Comparison of ENCODE assay signal across 2 cellular contexts in the genomic region with DNA sequence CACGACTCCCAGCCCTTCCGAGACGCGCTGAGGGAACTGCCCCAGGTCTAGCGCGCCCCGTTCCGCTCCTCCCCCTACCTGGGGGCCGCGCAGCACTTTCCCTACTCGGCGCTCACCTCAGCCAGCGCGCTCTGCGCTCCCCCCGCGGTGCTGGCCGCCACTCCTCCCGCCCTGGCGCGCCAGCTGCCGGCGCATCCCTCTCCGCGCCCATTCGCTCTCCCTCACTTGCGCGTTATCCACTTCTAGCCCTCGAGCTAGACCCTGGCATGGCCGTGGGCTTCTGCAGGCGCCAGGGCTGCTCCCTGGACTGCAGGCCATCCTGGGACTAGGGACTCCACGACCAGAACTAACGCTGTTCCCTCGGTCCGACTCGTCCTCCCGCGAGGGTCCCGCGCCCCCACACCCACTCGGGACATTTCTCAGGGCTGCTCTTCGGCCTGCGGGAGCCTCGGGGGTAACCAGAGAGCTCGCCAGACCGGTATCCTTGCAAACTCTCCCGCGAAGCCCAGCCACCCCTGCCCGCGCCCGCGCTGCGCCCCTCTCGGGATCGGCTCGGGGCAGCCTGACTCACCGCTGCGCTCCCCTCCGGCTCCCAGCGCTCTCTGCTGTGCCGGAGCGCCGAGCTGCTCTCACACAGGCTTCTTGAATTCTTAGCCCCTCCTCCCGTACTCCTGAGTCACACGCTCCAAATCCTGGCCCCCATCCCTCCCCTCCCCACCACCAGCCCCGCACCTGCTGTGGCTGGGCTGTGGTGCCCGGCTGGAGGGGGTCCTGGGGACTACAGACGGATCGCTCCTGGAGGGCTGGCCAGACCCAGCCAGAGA.
TF ChIP-seq lines count a peak whose summit lies in the region.

A gene (minus strand): TSS at position 617 of the 824 bp plus-strand sequence. CDS start 51,454 bp downstream, outside the sequence.

TF ChIP-seq in liver, 16 proteins besides CTCF, POLR2A, EP300 and RAD21:
- TF ChIP-seq GABPA (IDR thresholded peaks at IDR 0.05 in 1 of 2, conservative IDR thresholded peaks at IDR 0.05 in 1 of 2): no peak
- TF ChIP-seq TAF1 (conservative IDR thresholded peaks at IDR 0.05): peak; percentile 22
- TF ChIP-seq, protein P1, sequence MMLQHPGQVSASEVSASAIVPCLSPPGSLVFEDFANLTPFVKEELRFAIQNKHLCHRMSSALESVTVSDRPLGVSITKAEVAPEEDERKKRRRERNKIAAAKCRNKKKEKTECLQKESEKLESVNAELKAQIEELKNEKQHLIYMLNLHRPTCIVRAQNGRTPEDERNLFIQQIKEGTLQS (IDR thresholded peaks at IDR 0.05): no peak
- no peak for TF ChIP-seq FOXA1 (IDR thresholded peaks at IDR 0.05)
- TF ChIP-seq NR2F2 (IDR thresholded peaks at IDR 0.05): no peak
- TF ChIP-seq EGR1 (IDR thresholded peaks at IDR 0.05; ENCODE audit: low read depth in 2 of 2): no peak

TF ChIP-seq in HepG2, 621 proteins besides CTCF, POLR2A, EP300 and RAD21:
- TF ChIP-seq KDM5A (IDR thresholded peaks at IDR 0.05; ENCODE audit: borderline replicate concordance, low read length) (no peak), CBX1 (IDR thresholded peaks at IDR 0.05; ENCODE audit: low read depth) (no peak), PITX1 (CRISPR knock-in tag; IDR thresholded peaks at IDR 0.05) (no peak), HMGA1 (CRISPR knock-in tag; conservative IDR thresholded peaks at IDR 0.05) (no peak), RARA (CRISPR knock-in tag; IDR thresholded peaks at IDR 0.05) (no peak), ZNF44 (CRISPR knock-in tag; IDR thresholded peaks at IDR 0.05) (no peak), MZF1 (CRISPR knock-in tag; IDR thresholded peaks at IDR 0.05; ENCODE audit: borderline replicate concordance) (no peak), MBNL3 (CRISPR knock-in tag; conservative IDR thresholded peaks at IDR 0.05) (no peak), ZNF263 (CRISPR knock-in tag; IDR thresholded peaks at IDR 0.05) (no peak), PHF8 (CRISPR knock-in tag; IDR thresholded peaks at IDR 0.05) (no peak), ZNF484 (CRISPR knock-in tag; IDR thresholded peaks at IDR 0.05; ENCODE audit: borderline replicate concordance, low read depth) (no peak)
- TF ChIP-seq, protein P2, sequence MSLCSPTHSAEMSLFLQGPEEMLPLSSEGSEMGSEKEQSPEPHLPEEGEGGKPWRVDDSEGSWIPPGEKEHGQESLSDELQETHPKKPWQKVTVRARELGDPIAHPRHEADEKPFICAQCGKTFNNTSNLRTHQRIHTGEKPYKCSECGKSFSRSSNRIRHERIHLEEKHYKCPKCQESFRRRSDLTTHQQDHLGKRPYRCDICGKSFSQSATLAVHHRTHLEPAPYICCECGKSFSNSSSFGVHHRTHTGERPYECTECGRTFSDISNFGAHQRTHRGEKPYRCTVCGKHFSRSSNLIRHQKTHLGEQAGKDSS (CRISPR knock-in tag; IDR thresholded peaks at IDR 0.05; ENCODE audit: borderline replicate concordance, low read depth): no peak
- TF ChIP-seq, protein P3, sequence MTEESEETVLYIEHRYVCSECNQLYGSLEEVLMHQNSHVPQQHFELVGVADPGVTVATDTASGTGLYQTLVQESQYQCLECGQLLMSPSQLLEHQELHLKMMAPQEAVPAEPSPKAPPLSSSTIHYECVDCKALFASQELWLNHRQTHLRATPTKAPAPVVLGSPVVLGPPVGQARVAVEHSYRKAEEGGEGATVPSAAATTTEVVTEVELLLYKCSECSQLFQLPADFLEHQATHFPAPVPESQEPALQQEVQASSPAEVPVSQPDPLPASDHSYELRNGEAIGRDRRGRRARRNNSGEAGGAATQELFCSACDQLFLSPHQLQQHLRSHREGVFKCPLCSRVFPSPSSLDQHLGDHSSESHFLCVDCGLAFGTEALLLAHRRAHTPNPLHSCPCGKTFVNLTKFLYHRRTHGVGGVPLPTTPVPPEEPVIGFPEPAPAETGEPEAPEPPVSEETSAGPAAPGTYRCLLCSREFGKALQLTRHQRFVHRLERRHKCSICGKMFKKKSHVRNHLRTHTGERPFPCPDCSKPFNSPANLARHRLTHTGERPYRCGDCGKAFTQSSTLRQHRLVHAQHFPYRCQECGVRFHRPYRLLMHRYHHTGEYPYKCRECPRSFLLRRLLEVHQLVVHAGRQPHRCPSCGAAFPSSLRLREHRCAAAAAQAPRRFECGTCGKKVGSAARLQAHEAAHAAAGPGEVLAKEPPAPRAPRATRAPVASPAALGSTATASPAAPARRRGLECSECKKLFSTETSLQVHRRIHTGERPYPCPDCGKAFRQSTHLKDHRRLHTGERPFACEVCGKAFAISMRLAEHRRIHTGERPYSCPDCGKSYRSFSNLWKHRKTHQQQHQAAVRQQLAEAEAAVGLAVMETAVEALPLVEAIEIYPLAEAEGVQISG (CRISPR knock-in tag; IDR thresholded peaks at IDR 0.05): no peak
- TF ChIP-seq, protein P4, sequence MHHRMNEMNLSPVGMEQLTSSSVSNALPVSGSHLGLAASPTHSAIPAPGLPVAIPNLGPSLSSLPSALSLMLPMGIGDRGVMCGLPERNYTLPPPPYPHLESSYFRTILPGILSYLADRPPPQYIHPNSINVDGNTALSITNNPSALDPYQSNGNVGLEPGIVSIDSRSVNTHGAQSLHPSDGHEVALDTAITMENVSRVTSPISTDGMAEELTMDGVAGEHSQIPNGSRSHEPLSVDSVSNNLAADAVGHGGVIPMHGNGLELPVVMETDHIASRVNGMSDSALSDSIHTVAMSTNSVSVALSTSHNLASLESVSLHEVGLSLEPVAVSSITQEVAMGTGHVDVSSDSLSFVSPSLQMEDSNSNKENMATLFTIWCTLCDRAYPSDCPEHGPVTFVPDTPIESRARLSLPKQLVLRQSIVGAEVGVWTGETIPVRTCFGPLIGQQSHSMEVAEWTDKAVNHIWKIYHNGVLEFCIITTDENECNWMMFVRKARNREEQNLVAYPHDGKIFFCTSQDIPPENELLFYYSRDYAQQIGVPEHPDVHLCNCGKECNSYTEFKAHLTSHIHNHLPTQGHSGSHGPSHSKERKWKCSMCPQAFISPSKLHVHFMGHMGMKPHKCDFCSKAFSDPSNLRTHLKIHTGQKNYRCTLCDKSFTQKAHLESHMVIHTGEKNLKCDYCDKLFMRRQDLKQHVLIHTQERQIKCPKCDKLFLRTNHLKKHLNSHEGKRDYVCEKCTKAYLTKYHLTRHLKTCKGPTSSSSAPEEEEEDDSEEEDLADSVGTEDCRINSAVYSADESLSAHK (CRISPR knock-in tag; IDR thresholded peaks at IDR 0.05; ENCODE audit: borderline replicate concordance): no peak
